Comparison of ENCODE assay signal across 8 cellular contexts in the genomic region with DNA sequence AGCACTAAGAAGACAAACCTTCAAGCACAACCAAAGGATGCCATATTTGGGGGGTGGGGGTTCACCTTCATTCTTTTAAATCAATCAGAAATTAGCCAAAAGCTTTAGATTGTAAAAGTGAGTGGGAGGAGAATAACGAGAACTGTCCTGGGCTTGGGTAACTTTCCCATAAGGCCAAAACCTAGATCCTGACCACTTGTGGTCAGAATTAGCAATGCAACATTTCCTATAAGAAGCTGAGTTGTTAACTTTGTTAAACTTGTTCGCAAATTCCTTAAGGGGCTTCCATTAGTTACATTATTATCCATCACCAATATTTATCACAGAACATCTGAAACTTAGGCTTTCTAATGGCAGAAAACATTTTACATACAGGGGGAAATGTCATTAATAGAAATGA. TPM values are rescaled to one million over a fixed set of nuclear protein-coding genes. Genes with fewer than 3 reads are reported as not detected.
A peak's percentile ranks its signal among the peaks of the same experiment; 100 is the strongest.
DNase-seq lines count a peak whose midpoint lies in the region; ATAC-seq, FAIRE-seq and TF ChIP-seq lines count a peak whose summit lies in the region.

No MANE protein-coding gene starts in this region.

- H3K4me2 ChIP-seq in A549 (no peak overlapping the region), hepatocyte (no peak overlapping the region), neuronal stem cell (ENCODE audit: insufficient read depth, low read length, poor library complexity, severe bottlenecking) (no peak overlapping the region)

- H2BK5ac ChIP-seq in neuronal stem cell (ENCODE audit: low read length), result no peak overlapping the region

- H4K8ac ChIP-seq in neuronal stem cell (ENCODE audit: low read depth, low read length), result no peak overlapping the region

- H3K4me3 ChIP-seq in A549 (no peak overlapping the region), hepatocyte (no peak overlapping the region), neuronal stem cell (ENCODE audit: low read length in 2 of 2) (no peak overlapping the region), transverse colon (no peak overlapping the region)

- no peaks in the 10 kb centered on the region for H3K36me3 ChIP-seq in hepatocyte (replicated peaks; ENCODE audit: insufficient read depth, low read depth)
- no peaks in the 10 kb centered on the region for H3K36me3 ChIP-seq in neuronal stem cell (replicated peaks in 1 of 2; ENCODE audit: control insufficient read depth in 2 of 2, insufficient read depth in 2 of 2, low read length in 2 of 2)
- H3K36me3 ChIP-seq in transverse colon, result no peaks in the 10 kb centered on the region

- H3K27me3 ChIP-seq in hepatocyte, result no peaks in the 10 kb centered on the region
- no peaks in the 10 kb centered on the region for H3K27me3 ChIP-seq in neuronal stem cell (ENCODE audit: control insufficient read depth in 3 of 3, insufficient read depth in 3 of 3, low read depth in 1 of 3, low read length in 3 of 3)
- H3K27me3 ChIP-seq in transverse colon, result no peaks in the 10 kb centered on the region

- FAIRE-seq in A549 (lab: Jason Lieb, UNC), result no peak
- FAIRE-seq in GM19239 (lab: Jason Lieb, UNC), result peak; percentile 26

- peaks cover 73% of the 10 kb centered on the region for H3K4me1 Mint-ChIP-seq in activated CD4-positive, alpha-beta memory T cell treated with anti-CD3 and anti-CD28 coated beads for 36 hours (ENCODE audit: low read depth)

- H3K27ac Mint-ChIP-seq in activated CD4-positive, alpha-beta memory T cell treated with anti-CD3 and anti-CD28 coated beads for 36 hours, result peak overlapping the region; percentile 95

- H3K18ac ChIP-seq in neuronal stem cell (ENCODE audit: low read length), result no peak overlapping the region

- H3K79me1 ChIP-seq in neuronal stem cell (ENCODE audit: low read depth, low read length), result no peaks in the 10 kb centered on the region

- WGBS in A549 (ENCODE audit: missing lambda C conversion rate), result 71% methylated on average over 2 of the region's 2 CpGs
- WGBS in hepatocyte (ENCODE audit: low lambda C conversion rate, missing lambda C conversion rate), result 70% methylated on average over 2 of the region's 2 CpGs
- WGBS in neuronal stem cell (ENCODE audit: extremely low coverage in 2 of 2, insufficient read length in 2 of 2, insufficient replicate concordance in 1 of 2), 2 donors, result no CpG with 5 or more reads among the region's 2 CpGs
- WGBS in transverse colon (ENCODE audit: low coverage in 1 of 2), 2 donors, result 46 to 63% methylated on average over 2 of the region's 2 CpGs

- no peak overlapping the region for H4K91ac ChIP-seq in neuronal stem cell (ENCODE audit: low read depth, low read length, poor library complexity)

- no peak overlapping the region for H3K4me3 Mint-ChIP-seq in activated CD4-positive, alpha-beta memory T cell treated with anti-CD3 and anti-CD28 coated beads for 36 hours

- H2AFZ ChIP-seq in hepatocyte, result no peak overlapping the region
- H2AFZ ChIP-seq in neuronal stem cell (ENCODE audit: low read length), result no peak overlapping the region

- CTCF ChIA-PET in A549 (lab: Yijun Ruan, JAX), result interaction anchor here (0.7 to 6.1 kb wide), 16 partner anchors 11 to 231 kb away, joined by 3 to 34 read pairs (median 4); a partner anchor contains a TSS
- CTCF ChIA-PET in activated CD4-positive, alpha-beta memory T cell treated with anti-CD3 and anti-CD28 coated beads for 36 hours (lab: Charles Lee), result interaction anchor here (0.8 to 3.5 kb wide), 3 partner anchors 19 to 70 kb away, joined by 3 to 35 read pairs (median 8); no protein-coding TSS in a partner anchor

- POLR2A ChIA-PET in A549 (lab: Yijun Ruan, JAX), result interaction anchor here (0.9 kb wide), 1 partner anchor 26 kb away, joined by 3 read pairs; no protein-coding TSS in a partner anchor
- POLR2A ChIA-PET in activated CD4-positive, alpha-beta memory T cell treated with anti-CD3 and anti-CD28 coated beads for 36 hours (lab: Charles Lee), result interaction anchor here (5.4 to 10.0 kb wide), 2 partner anchors 21 to 38 kb away, joined by 56 to 271 read pairs; a partner anchor contains a TSS

- H3K14ac ChIP-seq in neuronal stem cell (ENCODE audit: low read length), result no peak overlapping the region

- 0 out of 6 replicates have a peak overlapping the region, but pooled peaks of 1 of the 2 experiments have one; percentile 42 for H3K27ac ChIP-seq in A549
- H3K27ac ChIP-seq in hepatocyte, result no peak overlapping the region
- no peak overlapping the region for H3K27ac ChIP-seq in neuronal stem cell (replicated peaks; ENCODE audit: low read length)
- H3K27ac ChIP-seq in transverse colon, result peak overlapping the region in 2 of 4 donors; percentile 89 to 93

- H3K4me1 ChIP-seq in A549 (peaks cover 59% of the 10 kb centered on the region), hepatocyte (ENCODE audit: insufficient read depth) (no peaks in the 10 kb centered on the region), neuronal stem cell (ENCODE audit: control insufficient read depth in 2 of 2, insufficient read depth in 1 of 2, low read depth in 1 of 2, low read length in 2 of 2) (peaks cover 5 to 8% of the 10 kb centered on the region in 2 donors), transverse colon (peaks cover 3 to 75% (median 24%) of the 10 kb centered on the region in 4 donors)

- TF ChIP-seq POLR2A in A549 (IDR thresholded peaks at IDR 0.05; ENCODE audit: low read length) (no peak), transverse colon (IDR thresholded peaks at IDR 0.05) (no peak)

- H3K4ac ChIP-seq in neuronal stem cell (ENCODE audit: low read length), result no peak overlapping the region

- H3K9me3 ChIP-seq in A549, result peaks cover 8% of the 10 kb centered on the region; the same call in 1 of the 3 replicates
- H3K9me3 ChIP-seq in hepatocyte (ENCODE audit: low read depth), result peaks cover 3% of the 10 kb centered on the region
- no peaks in the 10 kb centered on the region for H3K9me3 ChIP-seq in neuronal stem cell (replicated peaks in 1 of 2; ENCODE audit: control insufficient read depth in 2 of 2, insufficient read depth in 1 of 2, low read depth in 1 of 2, low read length in 2 of 2)
- H3K9me3 ChIP-seq in transverse colon, result no peaks in the 10 kb centered on the region

- in situ Hi-C loops in transverse colon (cut with MboI; ENCODE audit: low pct_ligation_motif_present in 1 of 4, low pct_unique_long_range_greater_than_20kb in 1 of 4, low sequenced_read_pairs in 3 of 4), result no loop called here

- no peak overlapping the region for H2BK15ac ChIP-seq in neuronal stem cell (ENCODE audit: low read length)

- DNase-seq in A549 (ENCODE audit: low read depth in 1 of 2, low spot score in 1 of 2) (peak; percentile 48 to 62), GM19239 (ENCODE audit: insufficient read length, low spot score) (no peak), hepatocyte (ENCODE audit: low spot score) (no peak), neuronal stem cell (ENCODE audit: low spot score) (no peak), transverse colon (no peak)
- no peak for DNase-seq in activated CD4-positive, alpha-beta memory T cell treated with anti-CD3 and anti-CD28 coated beads for 36 hours

- no peak overlapping the region for H3K23ac ChIP-seq in neuronal stem cell (ENCODE audit: low read depth, low read length, poor library complexity)

- no peak overlapping the region for H2BK120ac ChIP-seq in neuronal stem cell (ENCODE audit: low read depth, low read length)

- no peaks in the 10 kb centered on the region for H3K9me2 ChIP-seq in hepatocyte (replicated peaks; ENCODE audit: insufficient read depth)

- H3K27me3 Mint-ChIP-seq in activated CD4-positive, alpha-beta memory T cell treated with anti-CD3 and anti-CD28 coated beads for 36 hours, result no peaks in the 10 kb centered on the region

- no peak overlapping the region for H3K9ac ChIP-seq in neuronal stem cell (ENCODE audit: low read depth, low read length, poor library complexity)

- ATAC-seq in A549 (peak in 1 of 2 experiments; percentile 50; a peak in 2 of 6 replicates), GM19397 (IDR thresholded peaks at IDR 0.05; ENCODE audit: unreplicated experiment) (no peak), HG03565 (IDR thresholded peaks at IDR 0.05; ENCODE audit: unreplicated experiment) (no peak)

- no peaks in the 10 kb centered on the region for H3K9me3 Mint-ChIP-seq in activated CD4-positive, alpha-beta memory T cell treated with anti-CD3 and anti-CD28 coated beads for 36 hours

- H2AK5ac ChIP-seq in neuronal stem cell (ENCODE audit: low read depth, low read length), result no peak overlapping the region

- peaks cover 14% of the 10 kb centered on the region for H3K36me3 Mint-ChIP-seq in activated CD4-positive, alpha-beta memory T cell treated with anti-CD3 and anti-CD28 coated beads for 36 hours

- no peak for TF ChIP-seq RAD21 in A549 (conservative IDR thresholded peaks at IDR 0.05 in 1 of 2, IDR thresholded peaks at IDR 0.05 in 1 of 2)

- TF ChIP-seq CTCF in A549 (IDR thresholded peaks at IDR 0.05), result peak; percentile 46
- TF ChIP-seq CTCF in hepatocyte (IDR thresholded peaks at IDR 0.05; ENCODE audit: poor library complexity), result peak; percentile 31
- TF ChIP-seq CTCF in transverse colon (IDR thresholded peaks at IDR 0.05), result peak in 2 of 5 experiments; percentile 20 to 28

- H3K79me2 ChIP-seq in hepatocyte, result peaks cover 59% of the 10 kb centered on the region

- TF ChIP-seq EP300 in A549 (IDR thresholded peaks at IDR 0.05) (no peak), transverse colon (IDR thresholded peaks at IDR 0.05; ENCODE audit: low read depth) (no peak)

- intact Hi-C loops in activated CD4-positive, alpha-beta memory T cell treated with anti-CD3 and anti-CD28 coated beads for 36 hours (cut with micrococcal nuclease), result loop anchor here (5.0 kb wide), 1 partner anchor 86 kb away; no protein-coding TSS in a partner anchor
- intact Hi-C loops in transverse colon (cut with DNase I; ENCODE audit: low total_unique reads), result no loop called here

- no peak overlapping the region for H2BK12ac ChIP-seq in neuronal stem cell (ENCODE audit: low read length)

- H4K20me1 ChIP-seq in hepatocyte (ENCODE audit: insufficient read depth, poor library complexity, severe bottlenecking), result no peaks in the 10 kb centered on the region

RNA-seq across cellular contexts. Expression of a gene that starts 25.1 kb away (rescaled TPM):
- polyA plus RNA-seq in A549 (2011; rRNA removed) (37.6 and 51.7 TPM in 2 replicates), A549 (2017; fragmentation: RNase III; extraction: RNeasy Plus Mini Kit Qiagen cat#74134 plus additional on column Dnase treatment) (29.4 to 33.1 TPM (median 31.2 TPM) in 3 replicates), hepatocyte (18.7 and 25.7 TPM in 2 replicates)
- polyA plus RNA-seq in A549 (2012; cell fraction: cytosol; rRNA removed), result 24.8 and 30.3 TPM in 2 replicates
- polyA plus RNA-seq in A549 (2012; cell fraction: nucleus; rRNA removed), result 66.8 and 69.5 TPM in 2 replicates
- 41.5 and 41.7 TPM in 2 replicates for polyA minus RNA-seq in A549 (2011; rRNA and poly(A)+ RNA removed)
- 100 to 1,000 TPM; 192 to 195 TPM for total RNA-seq in activated CD4-positive, alpha-beta memory T cell treated with anti-CD3 and anti-CD28 coated beads for 36 hours
- total RNA-seq in hepatocyte (26.0 and 27.9 TPM in 2 replicates), transverse colon (100 to 1,000 TPM in 2 of 4 donors, 10 to 100 TPM in 2; 51.3 to 151 (median 79.1) TPM)
- 38.6 TPM for polyA plus RNA-seq in neuronal stem cell (2013, experiment 1 of 2)
- polyA plus RNA-seq in neuronal stem cell (2013, experiment 2 of 2), result 40.6 TPM

RNA-seq across cellular contexts. Expression of a gene that starts 37.2 kb away (rescaled TPM):
- polyA plus RNA-seq in A549 (2011; rRNA removed), result 2.2 and 3.1 TPM in 2 replicates
- polyA plus RNA-seq in A549 (2012; cell fraction: cytosol; rRNA removed), result 2.6 and 3.3 TPM in 2 replicates
- polyA plus RNA-seq in A549 (2012; cell fraction: nucleus; rRNA removed), result 5.6 and 7.9 TPM in 2 replicates
- polyA plus RNA-seq in A549 (2017; fragmentation: RNase III; extraction: RNeasy Plus Mini Kit Qiagen cat#74134 plus additional on column Dnase treatment), result 3.9 to 4.4 TPM (median 4.0 TPM) in 3 replicates
- polyA minus RNA-seq in A549 (2011; rRNA and poly(A)+ RNA removed), result 2.9 and 4.3 TPM in 2 replicates
- total RNA-seq in activated CD4-positive, alpha-beta memory T cell treated with anti-CD3 and anti-CD28 coated beads for 36 hours, result 100 to 1,000 TPM; 211 to 215 TPM
- total RNA-seq in hepatocyte, result 5.5 and 6.5 TPM in 2 replicates
- polyA plus RNA-seq in hepatocyte, result 3.5 and 6.1 TPM in 2 replicates
- polyA plus RNA-seq in neuronal stem cell (2013, experiment 1 of 2), result 1.8 TPM
- polyA plus RNA-seq in neuronal stem cell (2013, experiment 2 of 2), result 1.7 TPM
- total RNA-seq in transverse colon, result 10 to 100 TPM; 36.2 to 93.7 (median 50.3) TPM

RNA-seq across cellular contexts. Expression of a gene that starts 56.8 kb away (rescaled TPM):
- polyA plus RNA-seq in A549 (2011; rRNA removed), result 12.3 and 14.2 TPM in 2 replicates
- polyA plus RNA-seq in A549 (2012; cell fraction: cytosol; rRNA removed), result 10.2 and 15.0 TPM in 2 replicates
- polyA plus RNA-seq in A549 (2012; cell fraction: nucleus; rRNA removed), result 32.5 and 54.6 TPM in 2 replicates
- polyA plus RNA-seq in A549 (2017; fragmentation: RNase III; extraction: RNeasy Plus Mini Kit Qiagen cat#74134 plus additional on column Dnase treatment), result 19.4 to 25.7 TPM (median 23.4 TPM) in 3 replicates
- polyA minus RNA-seq in A549 (2011; rRNA and poly(A)+ RNA removed), result 13.2 and 13.7 TPM in 2 replicates
- total RNA-seq in activated CD4-positive, alpha-beta memory T cell treated with anti-CD3 and anti-CD28 coated beads for 36 hours, result 10 to 100 TPM; 13.1 to 13.5 TPM
- 6.1 and 7.2 TPM in 2 replicates for total RNA-seq in hepatocyte
- 7.0 and 8.7 TPM in 2 replicates for polyA plus RNA-seq in hepatocyte
- polyA plus RNA-seq in neuronal stem cell (2013, experiment 1 of 2), result 1.8 TPM
- polyA plus RNA-seq in neuronal stem cell (2013, experiment 2 of 2), result 2.0 TPM
- 10 to 100 TPM; 10.8 to 34.6 (median 32.2) TPM for total RNA-seq in transverse colon

Comparison
In these comparisons a context has a peak if more than half of its experiments do, and no peak if none do; other contexts are left out.
1. DNase-seq: peak in A549 (2 of 2); none in GM19239 (single experiment), activated CD4-positive, alpha-beta memory T cell treated with anti-CD3 and anti-CD28 coated beads for 36 hours (single experiment), hepatocyte (single experiment), neuronal stem cell (single experiment) and transverse colon (single experiment).